Comparison of ENCODE assay signal across 8 cellular contexts in genomic region chr16:89687092-89687940, GRCh38. TPM values are rescaled to one million over a fixed set of nuclear protein-coding genes. Genes with fewer than 3 reads are reported as not detected.
DNase-seq lines count a peak whose midpoint lies in the region; ATAC-seq and TF ChIP-seq lines count a peak whose summit lies in the region.

No MANE protein-coding gene starts in this region.

- TF ChIP-seq EP300 in sigmoid colon (IDR thresholded peaks at IDR 0.05), result no peak

- H3K36me3 ChIP-seq in HUES48 (ENCODE audit: control insufficient read depth, insufficient read depth, low read length) (peaks cover 31% of the 10 kb centered on the region), sigmoid colon (peaks cover 5 to 21% (median 13%) of the 10 kb centered on the region in 4 donors)

- H3K27ac ChIP-seq in HUES48 (ENCODE audit: low read depth, low read length) (peak overlapping the region; percentile 94), right cardiac atrium (ENCODE audit: low read length) (no peak overlapping the region), sigmoid colon (peak overlapping the region; percentile 88 to 92 (median 89))

- no peaks in the 10 kb centered on the region for H3K27me3 ChIP-seq in HUES48 (ENCODE audit: control insufficient read depth, insufficient read depth, low read length)
- H3K27me3 ChIP-seq in right cardiac atrium (ENCODE audit: control insufficient read depth, insufficient read depth), result no peaks in the 10 kb centered on the region
- H3K27me3 ChIP-seq in sigmoid colon, result no peaks in the 10 kb centered on the region

- H3K9me3 ChIP-seq in HUES48 (ENCODE audit: control insufficient read depth, insufficient read depth, low read length) (peaks cover 21% of the 10 kb centered on the region), right cardiac atrium (ENCODE audit: control insufficient read depth, low read length) (no peaks in the 10 kb centered on the region), sigmoid colon (no peaks in the 10 kb centered on the region)

- TF ChIP-seq CTCF in sigmoid colon (IDR thresholded peaks at IDR 0.05), result no peak

- DNase-seq in NCI-H2196 (lab: John Stamatoyannopoulos, UW; ENCODE audit: unreplicated experiment) (peak; percentile 27), NCI-H2196 treated with DMSO at 0.1 percent for 48 hours (lab: John Stamatoyannopoulos, UW; ENCODE audit: unreplicated experiment) (no peak), right cardiac atrium (no peak), sigmoid colon (no peak)
- DNase-seq in activated naive CD4-positive, alpha-beta T cell treated with anti-CD3 and anti-CD28 coated beads, Interleukin-2, amount 50 U/mL, for 72 hours (ENCODE audit: low spot score in 2 of 2), result no peak
- no peak for DNase-seq in stimulated activated CD4-positive, alpha-beta T cell treated with anti-CD3 and anti-CD28 coated beads, Interleukin-4, amount 100 ng/mL, for 4 hours

- H3K4me1 ChIP-seq in HUES48 (ENCODE audit: control insufficient read depth, insufficient read depth, low read length) (no peaks in the 10 kb centered on the region; the same call in 1 of the 2 replicates), right cardiac atrium (ENCODE audit: control insufficient read depth, insufficient read depth, low read length) (peaks cover 3% of the 10 kb centered on the region), sigmoid colon (peaks cover 0 to 19% (median 14%) of the 10 kb centered on the region in 4 donors)

- peak overlapping the region; percentile 90 to 91 for H3K27ac Mint-ChIP-seq in activated naive CD4-positive, alpha-beta T cell treated with anti-CD3 and anti-CD28 coated beads, Interleukin-2, amount 50 U/mL, for 72 hours

- 11% methylated on average over 42 of the region's 42 CpGs for WGBS in right cardiac atrium
- 3 to 13% methylated on average over 42 of the region's 42 CpGs for WGBS in sigmoid colon, 2 donors

- peaks cover 19 to 23% of the 10 kb centered on the region in 2 donors for H3K36me3 Mint-ChIP-seq in activated naive CD4-positive, alpha-beta T cell treated with anti-CD3 and anti-CD28 coated beads, Interleukin-2, amount 50 U/mL, for 72 hours

- H3K4me3 ChIP-seq in HUES48 (ENCODE audit: low read depth, low read length), result peak overlapping the region; percentile 71
- H3K4me3 ChIP-seq in right cardiac atrium (ENCODE audit: low read length), result peak overlapping the region; percentile 83
- peak overlapping the region; percentile 85 to 94 (median 88) for H3K4me3 ChIP-seq in sigmoid colon

- H3K9me3 Mint-ChIP-seq in activated naive CD4-positive, alpha-beta T cell treated with anti-CD3 and anti-CD28 coated beads, Interleukin-2, amount 50 U/mL, for 72 hours, result no peaks in the 10 kb centered on the region

- TF ChIP-seq POLR2A in sigmoid colon (IDR thresholded peaks at IDR 0.05), result no peak

- ATAC-seq in GM21526 (IDR thresholded peaks at IDR 0.05; ENCODE audit: low FRiP score, unreplicated experiment) (peak; percentile 26), right cardiac atrium (peak; percentile 41 to 43)
- ATAC-seq in activated naive CD4-positive, alpha-beta T cell treated with anti-CD3 and anti-CD28 coated beads, Interleukin-2, amount 50 U/mL, for 72 hours, result peak; percentile 30 to 64

- intact Hi-C loops in right cardiac atrium (cut with DNase I) (no loop called here), sigmoid colon (cut with DNase I) (loop anchor here (5.0 kb wide), 1 partner anchor 185 kb away; the partner anchor contains the start of gene TCF25)

- H3K9ac ChIP-seq in HUES48 (ENCODE audit: low read depth, low read length), result peak overlapping the region; percentile 68

RNA-seq across cellular contexts. Expression of gene CDK10, which starts 0.8 kb away (rescaled TPM):
- 100 to 1,000 TPM in 1 of 2 donors, 10 to 100 TPM in 1; 97.3 to 151 TPM for total RNA-seq in activated naive CD4-positive, alpha-beta T cell treated with anti-CD3 and anti-CD28 coated beads, Interleukin-2, amount 50 U/mL, for 72 hours
- total RNA-seq in right cardiac atrium (10 to 100 TPM; 21.4 to 29.7 (median 26.9) TPM), sigmoid colon (10 to 100 TPM; 17.8 to 62.3 (median 35.2) TPM)
- polyA plus RNA-seq in right cardiac atrium (25.7 TPM), sigmoid colon (10 to 100 TPM; 34.0 to 96.0 (median 36.0) TPM)

RNA-seq across cellular contexts. Expression of gene SPATA2L, which starts 14.2 kb away (rescaled TPM):
- 1 to 10 TPM; 1.3 to 7.0 TPM for total RNA-seq in activated naive CD4-positive, alpha-beta T cell treated with anti-CD3 and anti-CD28 coated beads, Interleukin-2, amount 50 U/mL, for 72 hours
- total RNA-seq in right cardiac atrium (1 to 10 TPM; 2.3 to 5.2 (median 3.6) TPM), sigmoid colon (10 to 100 TPM in 1 of 4 donors, 1 to 10 TPM in 3; 3.5 to 12.6 (median 6.5) TPM)
- polyA plus RNA-seq in right cardiac atrium (3.1 TPM), sigmoid colon (10 to 100 TPM; 11.3 to 17.6 (median 12.6) TPM)

RNA-seq across cellular contexts. Expression of gene SPATA33, which starts 29.7 kb away (rescaled TPM):
- total RNA-seq in activated naive CD4-positive, alpha-beta T cell treated with anti-CD3 and anti-CD28 coated beads, Interleukin-2, amount 50 U/mL, for 72 hours, result 10 to 100 TPM in 1 of 2 donors, 1 to 10 TPM in 1; 8.0 to 18.2 TPM
- 1 to 10 TPM; 1.4 to 5.3 (median 3.3) TPM for total RNA-seq in right cardiac atrium
- polyA plus RNA-seq in right cardiac atrium, result 2.4 TPM
- total RNA-seq in sigmoid colon, result 1 to 10 TPM; 1.4 to 7.7 (median 5.9) TPM
- 1 to 10 TPM; 2.1 to 6.3 (median 4.2) TPM for polyA plus RNA-seq in sigmoid colon

RNA-seq across cellular contexts. Expression of gene CHMP1A, which starts 29.8 kb away (rescaled TPM):
- 10 to 100 TPM; 61.0 to 73.4 TPM for total RNA-seq in activated naive CD4-positive, alpha-beta T cell treated with anti-CD3 and anti-CD28 coated beads, Interleukin-2, amount 50 U/mL, for 72 hours
- total RNA-seq in right cardiac atrium (10 to 100 TPM; 36.2 to 48.8 (median 38.7) TPM), sigmoid colon (10 to 100 TPM; 42.8 to 75.9 (median 59.3) TPM)
- polyA plus RNA-seq in right cardiac atrium (35.1 TPM), sigmoid colon (100 to 1,000 TPM in 2 of 3 donors, 10 to 100 TPM in 1; 95.5 to 157 (median 134) TPM)

RNA-seq across cellular contexts. Expression of gene VPS9D1, which starts 33.4 kb away (rescaled TPM):
- total RNA-seq in activated naive CD4-positive, alpha-beta T cell treated with anti-CD3 and anti-CD28 coated beads, Interleukin-2, amount 50 U/mL, for 72 hours, result 1 to 10 TPM; 2.2 to 2.4 TPM
- 10 to 100 TPM; 10.6 to 16.3 (median 14.8) TPM for total RNA-seq in right cardiac atrium
- polyA plus RNA-seq in right cardiac atrium, result 18.4 TPM
- total RNA-seq in sigmoid colon, result 10 to 100 TPM in 1 of 4 donors, 1 to 10 TPM in 3; 3.8 to 10.5 (median 4.0) TPM
- polyA plus RNA-seq in sigmoid colon, result 10 to 100 TPM in 1 of 3 donors, 1 to 10 TPM in 2; 5.3 to 19.2 (median 8.4) TPM
